8 cellular contexts compared by ENCODE assay signal in genomic region chr3:186259612-186260383, GRCh38.
DNase-seq lines count a peak whose midpoint lies in the region; ATAC-seq and TF ChIP-seq lines count a peak whose summit lies in the region.

No MANE protein-coding gene starts in this region.

- no peak overlapping the region for H3K9ac ChIP-seq in liver (ENCODE audit: low read depth in 1 of 2, low read length in 2 of 2)

- H3K27ac Mint-ChIP-seq in chondrocyte (ENCODE audit: unreplicated experiment): no peak overlapping the region

- ATAC-seq in HG02970 (IDR thresholded peaks at IDR 0.05; ENCODE audit: low FRiP score, unreplicated experiment): peak; percentile 57

- no peaks in the 10 kb centered on the region for H3K9me3 Mint-ChIP-seq in chondrocyte (ENCODE audit: low read depth)

- H3K4me1 Mint-ChIP-seq in chondrocyte (ENCODE audit: low read depth): peaks cover 23% of the 10 kb centered on the region

- TF ChIP-seq CTCF in chondrocyte (IDR thresholded peaks at IDR 0.05) (peak; percentile 91), liver (IDR thresholded peaks at IDR 0.05; ENCODE audit: low read depth, low read length, missing input control) (peak; percentile 88)

- H3K36me3 Mint-ChIP-seq in chondrocyte (ENCODE audit: low read depth): no peaks in the 10 kb centered on the region

- H3K4me3 ChIP-seq in liver (ENCODE audit: low read depth in 1 of 3, low read length in 3 of 3): no peak overlapping the region

- no peaks in the 10 kb centered on the region for H3K36me3 ChIP-seq in liver (ENCODE audit: control insufficient read depth in 4 of 4, insufficient read depth in 3 of 4, low read depth in 1 of 4, low read length in 3 of 4)

- WGBS in liver: 20% methylated on average over 15 of the region's 15 CpGs

- H3K27me3 ChIP-seq in liver (ENCODE audit: control insufficient read depth in 4 of 4, insufficient read depth in 4 of 4, low read length in 3 of 4): no peaks in the 10 kb centered on the region

- peak; percentile 46 to 57 for DNase-seq in NCI-H2081 (lab: John Stamatoyannopoulos, UW)
- no peak for DNase-seq in NCI-H2081 treated with DMSO at 0.1 percent for 48 hours (lab: John Stamatoyannopoulos, UW)
- peak; percentile 82 for DNase-seq in NCI-H226
- peak; percentile 57 to 61 for DNase-seq in activated CD4-positive, alpha-beta T cell treated with anti-CD3 and anti-CD28 coated beads for 4 hours
- DNase-seq in chondrocyte (ENCODE audit: low spot score): no peak
- DNase-seq in stimulated activated CD4-positive, alpha-beta T cell treated with anti-CD3 and anti-CD28 coated beads, TNF-alpha, amount 100 ng/mL, for 4 hours (ENCODE audit: low read depth in 3 of 3): peak; percentile 39 to 44 (median 42)

- H3K4me1 ChIP-seq in liver (ENCODE audit: control insufficient read depth in 4 of 4, insufficient read depth in 4 of 4, low read length in 3 of 4): peaks cover 0 to 4% (median 0%) of the 10 kb centered on the region in 4 donors

- no peaks in the 10 kb centered on the region for H3K27me3 Mint-ChIP-seq in chondrocyte (ENCODE audit: low read depth)

- no peak overlapping the region for H3K27ac ChIP-seq in liver (ENCODE audit: low read depth in 1 of 2, low read length in 2 of 2)

- no peaks in the 10 kb centered on the region for H3K9me3 ChIP-seq in liver (ENCODE audit: control insufficient read depth in 4 of 4, low read length in 3 of 4)

- peak overlapping the region; percentile 31 for H3K4me3 Mint-ChIP-seq in chondrocyte (ENCODE audit: unreplicated experiment)

- peak; percentile 95 to 98 for TF ChIP-seq RAD21 in liver (IDR thresholded peaks at IDR 0.05)

TF ChIP-seq in liver, 16 proteins besides CTCF, POLR2A, EP300 and RAD21:
- TF ChIP-seq RXRA (IDR thresholded peaks at IDR 0.05) (peak in 1 of 2 donors; percentile 23), TAF1 (conservative IDR thresholded peaks at IDR 0.05) (no peak)
- TF ChIP-seq, protein P1, sequence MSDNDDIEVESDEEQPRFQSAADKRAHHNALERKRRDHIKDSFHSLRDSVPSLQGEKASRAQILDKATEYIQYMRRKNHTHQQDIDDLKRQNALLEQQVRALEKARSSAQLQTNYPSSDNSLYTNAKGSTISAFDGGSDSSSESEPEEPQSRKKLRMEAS (IDR thresholded peaks at IDR 0.05): no peak
TF ChIP-seq in liver: peak in this region for 1.

Comparison
In these comparisons a context has a peak if more than half of its experiments do, and no peak if none do; other contexts are left out.
1. DNase-seq: peak in NCI-H2081 (2 of 2), NCI-H226 (single experiment), activated CD4-positive, alpha-beta T cell treated with anti-CD3 and anti-CD28 coated beads for 4 hours (2 of 2) and stimulated activated CD4-positive, alpha-beta T cell treated with anti-CD3 and anti-CD28 coated beads, TNF-alpha, amount 100 ng/mL, for 4 hours (3 of 3); none in NCI-H2081 treated with DMSO at 0.1 percent for 48 hours (single experiment) and chondrocyte (single experiment).